1 cellular context compared by ENCODE assay signal in genomic region chr7:128363261-128363721, GRCh38.
TF ChIP-seq lines count a peak whose summit lies in the region.

No MANE protein-coding gene starts in this region.

TF ChIP-seq in K562, 482 proteins besides CTCF, POLR2A, EP300 and RAD21:
- TF ChIP-seq C11orf30 (IDR thresholded peaks at IDR 0.05; ENCODE audit: low read depth) (no peak), NFE2L1 (tag; IDR thresholded peaks at IDR 0.05; ENCODE audit: borderline replicate concordance, low read depth) (no peak), CBX2 (IDR thresholded peaks at IDR 0.05; ENCODE audit: insufficient read depth, low read length, poor library complexity, severe bottlenecking) (peak; percentile 18), POU5F1 (IDR thresholded peaks at IDR 0.05; ENCODE audit: borderline replicate concordance, low read depth, low read length, partially characterized antibody) (no peak)
TF ChIP-seq in K562: peak in this region for 1.
